Comparison of ENCODE assay signal across 8 cellular contexts in genomic region chr21:36917487-36918158, GRCh38. TPM values are rescaled to one million over a fixed set of nuclear protein-coding genes. Genes with fewer than 3 reads are reported as not detected.
DNase-seq lines count a peak whose midpoint lies in the region; ATAC-seq and TF ChIP-seq lines count a peak whose summit lies in the region.

No MANE protein-coding gene starts in this region.

- in situ Hi-C loops in T47D (cut with HindIII; ENCODE audit: low pct_unique_long_range_greater_than_20kb, low sequenced_read_pairs) = no loop called here

- DNase-seq in AG09309 (ENCODE audit: low read depth) (no peak), HuH-7.5 (ENCODE audit: low spot score) (peak; percentile 41), T47D (ENCODE audit: low read depth in 1 of 2, low spot score in 1 of 2) (peak; percentile 80 to 82), left colon (peak in 1 of 2 donors; percentile 15)
- DNase-seq in activated effector memory CD4-positive, alpha-beta T cell treated with anti-CD3 and anti-CD28 coated beads, Interleukin-2, amount 50 U/mL, for 16 hours = no peak

- peak; percentile 68 for ATAC-seq in left colon
- no peak for ATAC-seq in GM21576 (IDR thresholded peaks at IDR 0.05; ENCODE audit: unreplicated experiment)
- no peak for ATAC-seq in HG03196 (IDR thresholded peaks at IDR 0.05; ENCODE audit: unreplicated experiment)
- ATAC-seq in GM19023 (IDR thresholded peaks at IDR 0.05; ENCODE audit: unreplicated experiment) = no peak

- intact Hi-C loops in left colon (cut with DNase I, micrococcal nuclease) = no loop called here

- no peak overlapping the region for H3K4me3 ChIP-seq in AG09309 (ENCODE audit: control insufficient read depth, low read depth, low read length)

- peak; percentile 83 for TF ChIP-seq CTCF in AG09309 (IDR thresholded peaks at IDR 0.05; ENCODE audit: control insufficient read depth, insufficient read depth, low read depth, low read length, missing control alignments)

RNA-seq across cellular contexts. Expression of gene HLCS, which starts 48.8 kb away (rescaled TPM):
- 10 to 100 TPM; 14.1 to 18.8 TPM for total RNA-seq in left colon

Comparison
In these comparisons a context has a peak if more than half of its experiments do, and no peak if none do; other contexts are left out.
1. DNase-seq: peak in HuH-7.5 (single experiment) and T47D (2 of 2); none in AG09309 (single experiment) and activated effector memory CD4-positive, alpha-beta T cell treated with anti-CD3 and anti-CD28 coated beads, Interleukin-2, amount 50 U/mL, for 16 hours (single experiment).